Comparison of ENCODE assay signal across 35 cellular contexts in the genomic region with DNA sequence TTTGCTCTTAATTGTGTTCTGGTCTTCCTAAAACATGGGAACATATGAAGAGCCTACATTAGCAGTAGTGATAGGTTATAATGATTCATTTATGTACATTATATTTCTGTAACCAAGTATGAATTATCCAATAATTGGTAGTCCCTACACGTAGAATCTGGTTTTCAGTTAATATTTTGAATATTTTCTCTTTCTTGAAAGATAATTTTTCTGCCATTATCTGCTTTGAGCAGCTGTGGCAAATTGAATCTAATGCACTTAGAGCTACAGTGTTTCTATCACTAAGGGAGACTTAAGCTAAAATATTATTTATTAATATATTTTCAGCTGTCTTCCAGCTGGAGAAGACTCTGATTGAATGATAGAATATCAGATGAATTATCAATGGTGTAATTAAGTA.
"Had no signal": no experiment of that assay in that cellular context is flagged by ENCODE, and none has a peak within 500 bp of the region (broad histone marks: within the 10 kb centered on the region; RNA-seq: fewer than 3 reads in every experiment).

No MANE protein-coding gene starts in this region.

- H3K4me3 ChIP-seq: MG63 had no signal

- H3K9me3 ChIP-seq: MG63 had no signal

- H3K27me3 ChIP-seq: MG63 had no signal

- DNase-seq: Karpas-422, Kasumi-1, MG63, MM.1S, NCI-H1048, NCI-H1092, NCI-H1092 treated with DMSO at 0.1 percent for 48 hours, NCI-H1105, NCI-H1105 treated with DMSO at 0.1 percent for 48 hours, NCI-H1417, NCI-H1417 treated with DMSO at 0.1 percent for 48 hours, NCI-H1436, NCI-H1436 treated with DMSO at 0.1 percent for 48 hours, NCI-H146, NCI-H1694, NCI-H1694 treated with DMSO at 0.1 percent for 48 hours, NCI-H187, NCI-H187 treated with DMSO at 0.1 percent for 48 hours, NCI-H1930, NCI-H2029, NCI-H2029 treated with DMSO at 0.1 percent for 48 hours, NCI-H2081, NCI-H2081 treated with DMSO at 0.1 percent for 48 hours, NCI-H2107, NCI-H2171, NCI-H2171 treated with DMSO at 0.1 percent for 48 hours, NCI-H2227 treated with DMSO at 0.1 percent for 48 hours, NCI-H226, NCI-H345, NCI-H446, NCI-H446 treated with DMSO at 0.1 percent for 48 hours, NCI-H510A, NCI-H510A treated with DMSO at 0.1 percent for 48 hours, NCI-H524 had no signal

- H3K9ac ChIP-seq: KMS-11 had no signal

- H3K27ac ChIP-seq: KMS-11 had no signal

- H3K4me2 ChIP-seq: KMS-11 had no signal
